11 cellular contexts compared by ENCODE assay signal in genomic region chr16:3190949-3191353, GRCh38. TPM values are rescaled to one million over a fixed set of nuclear protein-coding genes. Genes with fewer than 3 reads are reported as not detected.
DNase-seq lines count a peak whose midpoint lies in the region; ATAC-seq and TF ChIP-seq lines count a peak whose summit lies in the region.
"Had no signal": no experiment of that assay in that cellular context is flagged by ENCODE, and none has a peak within 500 bp of the region (broad histone marks: within the 10 kb centered on the region; RNA-seq: fewer than 3 reads in every experiment).

No MANE protein-coding gene starts in this region.

- H3K27ac ChIP-seq in CD8-positive, alpha-beta T cell (ENCODE audit: low read depth, low read length) = no peak overlapping the region
- H3K27ac ChIP-seq in mesendoderm (ENCODE audit: low read depth, low read length) = no peak overlapping the region
- H3K27ac ChIP-seq: esophagus muscularis mucosa had no signal

- peak overlapping the region; percentile 43 for H3K9ac ChIP-seq in mesendoderm (ENCODE audit: low read length)

- intact Hi-C loops in CD8-positive, alpha-beta T cell (cut with DNase I, micrococcal nuclease) = loop anchor here in 1 of 2 experiments (5.0 kb wide), 1 partner anchor 46 kb away; the partner anchor contains the start of gene ZNF200

- peaks cover 38% of the 10 kb centered on the region for H3K4me1 ChIP-seq in CD8-positive, alpha-beta T cell (ENCODE audit: insufficient read depth, low read length)
- no peaks in the 10 kb centered on the region for H3K4me1 ChIP-seq in mesendoderm (ENCODE audit: control insufficient read depth, low read depth, low read length)

- H3K27ac Mint-ChIP-seq in CD8-positive, alpha-beta T cell = peak overlapping the region; percentile 7
- H3K27ac Mint-ChIP-seq in HFFc6 = peak overlapping the region; percentile 64; the same call in 1 of the 2 replicates
- peak overlapping the region; percentile 68 for H3K27ac Mint-ChIP-seq in activated naive CD8-positive, alpha-beta T cell treated with anti-CD3 and anti-CD28 coated beads for 36 hours

- H3K27me3 Mint-ChIP-seq in CD8-positive, alpha-beta T cell (ENCODE audit: low read depth) = peaks cover 66% of the 10 kb centered on the region
- peaks cover 19% of the 10 kb centered on the region for H3K27me3 Mint-ChIP-seq in HFFc6 (ENCODE audit: insufficient read depth)
- H3K27me3 Mint-ChIP-seq in activated naive CD8-positive, alpha-beta T cell treated with anti-CD3 and anti-CD28 coated beads for 36 hours = peaks cover 93% of the 10 kb centered on the region

- H2BK15ac ChIP-seq in mesendoderm (replicated peaks; ENCODE audit: low read depth) = no peak overlapping the region

- H3K79me1 ChIP-seq in mesendoderm (ENCODE audit: low read length) = no peaks in the 10 kb centered on the region

- H3K23ac ChIP-seq in mesendoderm (ENCODE audit: low read length) = no peak overlapping the region

- no CpG with 5 or more reads among the region's 16 CpGs for WGBS in mesendoderm (ENCODE audit: extremely low coverage, insufficient coverage, low lambda C conversion rate)

- H3K18ac ChIP-seq in mesendoderm (ENCODE audit: low read length) = no peak overlapping the region

- H2AK5ac ChIP-seq in mesendoderm (ENCODE audit: low read length) = no peak overlapping the region

- H4K8ac ChIP-seq in mesendoderm (ENCODE audit: low read depth, low read length) = no peak overlapping the region

- TF ChIP-seq CTCF in CD8-positive, alpha-beta T cell (IDR thresholded peaks at IDR 0.05) = no peak
- no peak for TF ChIP-seq CTCF in HFFc6 (IDR thresholded peaks at IDR 0.05)

- no peaks in the 10 kb centered on the region for H3K79me2 ChIP-seq in mesendoderm (ENCODE audit: control insufficient read depth, insufficient read depth, low read length)

- CTCF ChIA-PET in CD8-positive, alpha-beta T cell (lab: Charles Lee) = no interaction called here

- H3K4me3 Mint-ChIP-seq in CD8-positive, alpha-beta T cell = peak overlapping the region; percentile 60
- H3K4me3 Mint-ChIP-seq in HFFc6 = peak overlapping the region; percentile 94
- H3K4me3 Mint-ChIP-seq in activated naive CD8-positive, alpha-beta T cell treated with anti-CD3 and anti-CD28 coated beads for 36 hours = peak overlapping the region; percentile 66

- peak overlapping the region; percentile 88 for H3K4me2 ChIP-seq in mesendoderm (ENCODE audit: low read length)

- POLR2A ChIA-PET in CD8-positive, alpha-beta T cell (lab: Charles Lee) = interaction anchor here (0.9 kb wide), 1 partner anchor 92 kb away, joined by 3 read pairs; no protein-coding TSS in a partner anchor

- no peak overlapping the region for H3K56ac ChIP-seq in mesendoderm (ENCODE audit: low read length)

- peak in 1 of 7 experiments; percentile 54 for DNase-seq in CD8-positive, alpha-beta T cell
- no peak for DNase-seq in HFFc6
- DNase-seq in activated naive CD8-positive, alpha-beta T cell treated with anti-CD3 and anti-CD28 coated beads for 36 hours = no peak
- peak; percentile 41 for DNase-seq in mesendoderm
- DNase-seq in occipital lobe (lab: John Stamatoyannopoulos, UW) = no peak
- DNase-seq: activated CD4-positive, alpha-beta T cell treated with anti-CD3 and anti-CD28 coated beads for 1 hour had no signal

- no peak overlapping the region for H4K5ac ChIP-seq in mesendoderm (ENCODE audit: low read length)

- H3K36me3 ChIP-seq in CD8-positive, alpha-beta T cell (ENCODE audit: insufficient read depth, low read length) = no peaks in the 10 kb centered on the region
- no peaks in the 10 kb centered on the region for H3K36me3 ChIP-seq in mesendoderm (ENCODE audit: control insufficient read depth, insufficient read depth, low read length)
- H3K36me3 ChIP-seq: esophagus muscularis mucosa had no signal

- H3K4ac ChIP-seq in mesendoderm (ENCODE audit: low read depth, low read length) = no peak overlapping the region

- H2BK5ac ChIP-seq in mesendoderm (ENCODE audit: low read length) = no peak overlapping the region

- no peaks in the 10 kb centered on the region for H3K9me3 ChIP-seq in CD8-positive, alpha-beta T cell (ENCODE audit: low read length)
- H3K9me3 ChIP-seq: esophagus muscularis mucosa had no signal

- peak; percentile 58 for ATAC-seq in CD8-positive, alpha-beta T cell
- no peak for ATAC-seq in GM18511 (IDR thresholded peaks at IDR 0.05; ENCODE audit: unreplicated experiment)
- ATAC-seq in HG02981 (IDR thresholded peaks at IDR 0.05; ENCODE audit: unreplicated experiment) = no peak
- ATAC-seq in HG03025 (IDR thresholded peaks at IDR 0.05; ENCODE audit: low FRiP score, unreplicated experiment) = no peak

- H3K4me3 ChIP-seq in CD8-positive, alpha-beta T cell (ENCODE audit: low read depth, low read length) = no peak overlapping the region
- peak overlapping the region; percentile 23 for H3K4me3 ChIP-seq in mesendoderm (ENCODE audit: low read length)
- H3K4me3 ChIP-seq: esophagus muscularis mucosa had no signal

- no peak overlapping the region for H2BK120ac ChIP-seq in mesendoderm (ENCODE audit: low read depth, low read length)

- no peaks in the 10 kb centered on the region for H3K36me3 Mint-ChIP-seq in CD8-positive, alpha-beta T cell
- H3K36me3 Mint-ChIP-seq in HFFc6 (ENCODE audit: low read depth) = no peaks in the 10 kb centered on the region
- no peaks in the 10 kb centered on the region for H3K36me3 Mint-ChIP-seq in activated naive CD8-positive, alpha-beta T cell treated with anti-CD3 and anti-CD28 coated beads for 36 hours

- no peaks in the 10 kb centered on the region for H3K9me3 Mint-ChIP-seq in CD8-positive, alpha-beta T cell
- H3K9me3 Mint-ChIP-seq in HFFc6 = no peaks in the 10 kb centered on the region; the same call in 1 of the 2 replicates
- H3K9me3 Mint-ChIP-seq in activated naive CD8-positive, alpha-beta T cell treated with anti-CD3 and anti-CD28 coated beads for 36 hours = peaks cover 3% of the 10 kb centered on the region

- H3K4me1 Mint-ChIP-seq in CD8-positive, alpha-beta T cell (ENCODE audit: low read depth) = peaks cover 38% of the 10 kb centered on the region
- H3K4me1 Mint-ChIP-seq in HFFc6 (ENCODE audit: low read depth) = peaks cover 35% of the 10 kb centered on the region
- H3K4me1 Mint-ChIP-seq in activated naive CD8-positive, alpha-beta T cell treated with anti-CD3 and anti-CD28 coated beads for 36 hours = peaks cover 41% of the 10 kb centered on the region

- H3K27me3 ChIP-seq in CD8-positive, alpha-beta T cell (ENCODE audit: insufficient read depth, low read length) = peaks cover 60% of the 10 kb centered on the region
- H3K27me3 ChIP-seq in mesendoderm (ENCODE audit: insufficient read depth, low read length, poor library complexity) = no peaks in the 10 kb centered on the region

RNA-seq across cellular contexts. Expression of gene OR1F1, which starts 2.9 kb away (rescaled TPM):
- not detected for total RNA-seq in CD8-positive, alpha-beta T cell
- not detected for total RNA-seq in HFFc6 (2021; fragmentation: NEBNext Ultra II Directional; extraction: Animal tissue kit (Norgen Biotek cat#: 25700))
- not detected for total RNA-seq in activated naive CD8-positive, alpha-beta T cell treated with anti-CD3 and anti-CD28 coated beads for 36 hours
- 0.25 TPM for polyA plus RNA-seq in mesendoderm (2013, experiment 1 of 2)
- polyA plus RNA-seq in mesendoderm (2013, experiment 2 of 2) = 0.11 TPM
- 0.78 TPM for total RNA-seq in occipital lobe
- total RNA-seq: esophagus muscularis mucosa, progenitor cell of endocrine pancreas had no signal

RNA-seq across cellular contexts. Expression of gene ZNF200, which starts 44.0 kb away (rescaled TPM):
- total RNA-seq in CD8-positive, alpha-beta T cell = 10 to 100 TPM; 12.5 to 14.1 TPM
- 1 to 10 TPM; 5.1 to 6.3 (median 5.7) TPM for total RNA-seq in HFFc6 (2021; fragmentation: NEBNext Ultra II Directional; extraction: Animal tissue kit (Norgen Biotek cat#: 25700))
- 10 to 100 TPM; 12.2 to 12.8 TPM for total RNA-seq in activated naive CD8-positive, alpha-beta T cell treated with anti-CD3 and anti-CD28 coated beads for 36 hours
- 5.5 TPM for polyA plus RNA-seq in mesendoderm (2013, experiment 1 of 2)
- 5.8 TPM for polyA plus RNA-seq in mesendoderm (2013, experiment 2 of 2)
- total RNA-seq in occipital lobe = 17.9 TPM

RNA-seq across cellular contexts. Expression of gene ZNF213, which starts 56.1 kb away (rescaled TPM):
- 1 to 10 TPM; 1.8 to 2.2 TPM for total RNA-seq in CD8-positive, alpha-beta T cell
- 1 to 10 TPM; 5.9 to 7.3 (median 6.9) TPM for total RNA-seq in HFFc6 (2021; fragmentation: NEBNext Ultra II Directional; extraction: Animal tissue kit (Norgen Biotek cat#: 25700))
- 1 to 10 TPM; 7.6 to 9.1 TPM for total RNA-seq in activated naive CD8-positive, alpha-beta T cell treated with anti-CD3 and anti-CD28 coated beads for 36 hours
- polyA plus RNA-seq in mesendoderm (2013, experiment 1 of 2) = 4.3 TPM
- 4.6 TPM for polyA plus RNA-seq in mesendoderm (2013, experiment 2 of 2)
- 8.3 TPM for total RNA-seq in occipital lobe

Comparison
In these comparisons a context has a peak if more than half of its experiments do, and no peak if none do; other contexts are left out.
1. H3K27ac Mint-ChIP-seq: peak in every context shown above with its lines; median percentile 68 in activated naive CD8-positive, alpha-beta T cell treated with anti-CD3 and anti-CD28 coated beads for 36 hours; 64 in HFFc6; 7 in CD8-positive, alpha-beta T cell.